In the genomic region with DNA sequence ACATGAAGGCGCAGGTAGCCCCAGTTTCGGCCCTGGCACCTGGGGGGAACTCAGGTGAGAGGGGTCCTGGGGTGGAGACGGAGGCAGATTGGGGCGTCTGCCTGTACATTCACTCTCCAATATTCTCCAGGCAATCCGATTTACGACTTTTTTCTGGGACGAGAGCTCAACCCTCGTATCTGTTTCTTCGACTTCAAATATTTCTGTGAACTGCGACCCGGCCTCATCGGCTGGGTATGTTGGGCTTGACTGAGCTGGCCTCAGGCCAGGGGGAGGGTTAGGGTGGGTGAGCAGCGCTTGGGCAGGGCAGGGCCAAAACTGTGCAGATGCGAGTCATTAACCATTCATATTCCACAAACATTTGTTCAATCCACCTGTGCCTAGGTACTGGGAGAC, we compare ENCODE assay signal across 8 cellular contexts. TPM values are rescaled to one million over a fixed set of nuclear protein-coding genes. Genes with fewer than 3 reads are reported as not detected.
A peak's percentile ranks its signal among the peaks of the same experiment; 100 is the strongest.
DNase-seq lines count a peak whose midpoint lies in the region; ATAC-seq, FAIRE-seq and TF ChIP-seq lines count a peak whose summit lies in the region.

No MANE protein-coding gene starts in this region.

- H3K36me3 ChIP-seq in kidney (ENCODE audit: control insufficient read depth in 1 of 2, insufficient read depth in 2 of 2, low read length in 2 of 2), result peaks cover 0 to 6% of the 10 kb centered on the region in 2 donors
- H3K36me3 ChIP-seq in thymus (ENCODE audit: control insufficient read depth, insufficient read depth), result peaks cover 23% of the 10 kb centered on the region

- H3K36me3 Mint-ChIP-seq in activated naive CD4-positive, alpha-beta T cell treated with anti-CD3 and anti-CD28 coated beads for 36 hours (ENCODE audit: low read depth), result peaks cover 9% of the 10 kb centered on the region
- H3K36me3 Mint-ChIP-seq in activated CD8-positive, alpha-beta T cell treated with anti-CD3 and anti-CD28 coated beads for 36 hours (ENCODE audit: low read depth), result peaks cover 27% of the 10 kb centered on the region

- DNase-seq in activated naive CD4-positive, alpha-beta T cell treated with anti-CD3 and anti-CD28 coated beads for 36 hours, result no peak
- DNase-seq in activated naive CD4-positive, alpha-beta T cell treated with Interleukin-2 at 50 U/mL for 16 hours, result no peak
- no peak for DNase-seq in activated CD8-positive, alpha-beta T cell treated with anti-CD3 and anti-CD28 coated beads for 36 hours
- peak; percentile 86 for DNase-seq in kidney
- DNase-seq in putamen (ENCODE audit: low spot score), result no peak
- no peak for DNase-seq in NCI-H128 (lab: John Stamatoyannopoulos, UW; ENCODE audit: unreplicated experiment)
- no peak for DNase-seq in left lobe of liver (ENCODE audit: low spot score)

- no peaks in the 10 kb centered on the region for H3K27me3 Mint-ChIP-seq in activated naive CD4-positive, alpha-beta T cell treated with anti-CD3 and anti-CD28 coated beads for 36 hours (ENCODE audit: low read depth)
- no peaks in the 10 kb centered on the region for H3K27me3 Mint-ChIP-seq in activated CD8-positive, alpha-beta T cell treated with anti-CD3 and anti-CD28 coated beads for 36 hours

- H3K9me3 Mint-ChIP-seq in activated naive CD4-positive, alpha-beta T cell treated with anti-CD3 and anti-CD28 coated beads for 36 hours, result no peaks in the 10 kb centered on the region
- no peaks in the 10 kb centered on the region for H3K9me3 Mint-ChIP-seq in activated CD8-positive, alpha-beta T cell treated with anti-CD3 and anti-CD28 coated beads for 36 hours

- no peak for FAIRE-seq in kidney (lab: Jason Lieb, UNC)

- TF ChIP-seq CTCF in activated CD8-positive, alpha-beta T cell treated with anti-CD3 and anti-CD28 coated beads for 36 hours (IDR thresholded peaks at IDR 0.05), result no peak
- no peak for TF ChIP-seq CTCF in kidney (IDR thresholded peaks at IDR 0.05; ENCODE audit: borderline replicate concordance, extremely low read depth, insufficient read depth)

- POLR2A ChIA-PET in activated CD8-positive, alpha-beta T cell treated with anti-CD3 and anti-CD28 coated beads for 36 hours (lab: Charles Lee), result interaction anchor here (0.5 to 16.2 kb wide), 13 partner anchors 8 to 139 kb away, joined by 3 to 294 read pairs (median 4); a partner anchor contains a TSS

- peak overlapping the region in 1 of 2 donors; percentile 63 for H3K4me3 ChIP-seq in kidney (ENCODE audit: low read length in 2 of 2)
- peak overlapping the region; percentile 67 for H3K4me3 ChIP-seq in thymus (ENCODE audit: low read length)

- H3K4me1 Mint-ChIP-seq in activated naive CD4-positive, alpha-beta T cell treated with anti-CD3 and anti-CD28 coated beads for 36 hours (ENCODE audit: low read depth), result peaks cover 57% of the 10 kb centered on the region
- peaks cover 45% of the 10 kb centered on the region for H3K4me1 Mint-ChIP-seq in activated CD8-positive, alpha-beta T cell treated with anti-CD3 and anti-CD28 coated beads for 36 hours (ENCODE audit: low read depth)

- intact Hi-C loops in activated naive CD4-positive, alpha-beta T cell treated with anti-CD3 and anti-CD28 coated beads for 36 hours (cut with micrococcal nuclease), result loop anchor here (5.0 kb wide), 2 partner anchors 149 to 219 kb away; a partner anchor contains a TSS
- intact Hi-C loops in activated CD8-positive, alpha-beta T cell treated with anti-CD3 and anti-CD28 coated beads for 36 hours (cut with micrococcal nuclease), result loop anchor here (10.0 kb wide), 1 partner anchor 99 kb away; a partner anchor contains a TSS
- intact Hi-C loops in kidney (cut with DNase I), result no loop called here

- 39% methylated on average over 14 of the region's 14 CpGs for WGBS in thymus

- no peaks in the 10 kb centered on the region for H3K27me3 ChIP-seq in thymus (ENCODE audit: control insufficient read depth, insufficient read depth)

- no peak for ATAC-seq in activated CD8-positive, alpha-beta T cell treated with anti-CD3 and anti-CD28 coated beads for 36 hours
- ATAC-seq in left lobe of liver, result no peak

- no peaks in the 10 kb centered on the region for H3K9me3 ChIP-seq in kidney (ENCODE audit: control insufficient read depth in 1 of 2, low read length in 2 of 2)
- no peaks in the 10 kb centered on the region for H3K9me3 ChIP-seq in thymus (ENCODE audit: control insufficient read depth)

- H3K9ac ChIP-seq in kidney (ENCODE audit: low read length in 2 of 2), result peak overlapping the region; percentile 11 to 77

- H3K4me3 Mint-ChIP-seq in activated naive CD4-positive, alpha-beta T cell treated with anti-CD3 and anti-CD28 coated beads for 36 hours, result peak overlapping the region; percentile 80
- H3K4me3 Mint-ChIP-seq in activated CD8-positive, alpha-beta T cell treated with anti-CD3 and anti-CD28 coated beads for 36 hours, result peak overlapping the region; percentile 86

- H3K27ac ChIP-seq in kidney (ENCODE audit: low read depth in 2 of 2, low read length in 2 of 2) (peak overlapping the region; percentile 69 to 72), thymus (ENCODE audit: low read depth) (peak overlapping the region; percentile 86)

- peaks cover 10 to 43% of the 10 kb centered on the region in 2 donors for H3K4me1 ChIP-seq in kidney (ENCODE audit: control insufficient read depth in 1 of 2, insufficient read depth in 1 of 2, low read depth in 1 of 2, low read length in 2 of 2)
- peaks cover 21% of the 10 kb centered on the region for H3K4me1 ChIP-seq in thymus (ENCODE audit: control insufficient read depth, insufficient read depth, low read length)

- peak overlapping the region; percentile 72 for H3K27ac Mint-ChIP-seq in activated naive CD4-positive, alpha-beta T cell treated with anti-CD3 and anti-CD28 coated beads for 36 hours
- peak overlapping the region; percentile 84 for H3K27ac Mint-ChIP-seq in activated CD8-positive, alpha-beta T cell treated with anti-CD3 and anti-CD28 coated beads for 36 hours

- CTCF ChIA-PET in activated naive CD4-positive, alpha-beta T cell treated with anti-CD3 and anti-CD28 coated beads for 36 hours (lab: Charles Lee), result interaction anchor here (0.6 to 4.1 kb wide), 6 partner anchors 8 to 265 kb away, joined by 3 to 41 read pairs (median 10); a partner anchor contains a TSS
- CTCF ChIA-PET in activated CD8-positive, alpha-beta T cell treated with anti-CD3 and anti-CD28 coated beads for 36 hours (lab: Charles Lee), result interaction anchor here (0.6 to 7.6 kb wide), 12 partner anchors 8 to 384 kb away, joined by 3 to 115 read pairs (median 11); a partner anchor contains a TSS

RNA-seq across cellular contexts. Expression of a gene that starts 1.7 kb away (rescaled TPM):
- 10 to 100 TPM; 10.9 to 11.9 TPM for total RNA-seq in activated naive CD4-positive, alpha-beta T cell treated with anti-CD3 and anti-CD28 coated beads for 36 hours
- 10 to 100 TPM; 12.4 to 17.5 TPM for total RNA-seq in activated CD8-positive, alpha-beta T cell treated with anti-CD3 and anti-CD28 coated beads for 36 hours
- total RNA-seq in kidney (20.9 TPM), left lobe of liver (97.6 TPM)
- polyA plus RNA-seq in kidney (ENCODE audit: insufficient read depth, low read depth, low replicate concordance) (88.2 TPM), thymus (35.8 TPM)

RNA-seq across cellular contexts. Expression of a gene that starts 4.1 kb away (rescaled TPM):
- total RNA-seq in activated naive CD4-positive, alpha-beta T cell treated with anti-CD3 and anti-CD28 coated beads for 36 hours, result 1 to 10 TPM; 5.6 to 6.1 TPM
- total RNA-seq in activated CD8-positive, alpha-beta T cell treated with anti-CD3 and anti-CD28 coated beads for 36 hours, result 10 to 100 TPM; 11.5 to 12.7 TPM
- total RNA-seq in kidney (14.0 TPM), left lobe of liver (8.8 TPM)
- polyA plus RNA-seq in kidney (ENCODE audit: insufficient read depth, low read depth, low replicate concordance) (21.1 TPM), thymus (16.5 TPM)

RNA-seq across cellular contexts. Expression of a gene that starts 8.6 kb away (rescaled TPM):
- total RNA-seq in activated naive CD4-positive, alpha-beta T cell treated with anti-CD3 and anti-CD28 coated beads for 36 hours, result 1,000 to 10,000 TPM; 1,272 to 1,294 TPM
- total RNA-seq in activated CD8-positive, alpha-beta T cell treated with anti-CD3 and anti-CD28 coated beads for 36 hours, result 1,000 to 10,000 TPM; 1,112 to 1,137 TPM
- total RNA-seq in kidney, result 794 TPM
- 927 TPM for polyA plus RNA-seq in kidney (ENCODE audit: insufficient read depth, low read depth, low replicate concordance)
- 1,132 TPM for polyA plus RNA-seq in thymus
- 430 TPM for total RNA-seq in left lobe of liver

RNA-seq across cellular contexts. Expression of a gene that starts 8.8 kb away (rescaled TPM):
- 10 to 100 TPM; 49.3 to 51.6 TPM for total RNA-seq in activated naive CD4-positive, alpha-beta T cell treated with anti-CD3 and anti-CD28 coated beads for 36 hours
- total RNA-seq in activated CD8-positive, alpha-beta T cell treated with anti-CD3 and anti-CD28 coated beads for 36 hours, result 10 to 100 TPM; 48.7 to 53.4 TPM
- total RNA-seq in kidney, result 53.3 TPM
- polyA plus RNA-seq in kidney (ENCODE audit: insufficient read depth, low read depth, low replicate concordance), result 76.7 TPM
- 36.2 TPM for polyA plus RNA-seq in thymus
- 31.3 TPM for total RNA-seq in left lobe of liver

RNA-seq across cellular contexts. Expression of a gene that starts 17.3 kb away (rescaled TPM):
- 10 to 100 TPM; 90.8 to 96.0 TPM for total RNA-seq in activated naive CD4-positive, alpha-beta T cell treated with anti-CD3 and anti-CD28 coated beads for 36 hours
- 100 to 1,000 TPM; 103 TPM for total RNA-seq in activated CD8-positive, alpha-beta T cell treated with anti-CD3 and anti-CD28 coated beads for 36 hours
- 110 TPM for total RNA-seq in kidney
- polyA plus RNA-seq in kidney (ENCODE audit: insufficient read depth, low read depth, low replicate concordance), result 98.3 TPM
- 121 TPM for polyA plus RNA-seq in thymus
- 55.1 TPM for total RNA-seq in left lobe of liver
